Comparison of ENCODE assay signal across 9 cellular contexts in genomic region chr14:61524936-61525292, GRCh38.
DNase-seq lines count a peak whose midpoint lies in the region; ATAC-seq and TF ChIP-seq lines count a peak whose summit lies in the region.
"Had no signal": no experiment of that assay in that cellular context is flagged by ENCODE, and none has a peak within 500 bp of the region (broad histone marks: within the 10 kb centered on the region; RNA-seq: fewer than 3 reads in every experiment).

No MANE protein-coding gene starts in this region.

- ATAC-seq in stimulated activated naive CD8-positive, alpha-beta T cell treated with anti-CD3 and anti-CD28 coated beads, Interleukin-15, Interleukin-2, amounts not matched to agents 100 U/mL and 50 U/mL, for 24 hours: no peak
- no peak for ATAC-seq in GM21576 (IDR thresholded peaks at IDR 0.05; ENCODE audit: unreplicated experiment)

- peak overlapping the region; percentile 96 for H3K27ac Mint-ChIP-seq in stimulated activated naive CD8-positive, alpha-beta T cell treated with anti-CD3 and anti-CD28 coated beads, Interleukin-15, Interleukin-2, amounts not matched to agents 100 ng/mL and 50 ng/mL, for 24 hours
- H3K27ac Mint-ChIP-seq: nephron progenitor cell had no signal

- H3K4me3 Mint-ChIP-seq in stimulated activated naive CD8-positive, alpha-beta T cell treated with anti-CD3 and anti-CD28 coated beads, Interleukin-15, Interleukin-2, amounts not matched to agents 100 ng/mL and 50 ng/mL, for 24 hours: peak overlapping the region; percentile 67
- H3K4me3 Mint-ChIP-seq: nephron progenitor cell had no signal

- H3K4me2 ChIP-seq in mammary epithelial cell (ENCODE audit: insufficient read depth, low read depth, low read length): peak overlapping the region; percentile 66

- WGBS in mammary epithelial cell (ENCODE audit: low coverage, missing lambda C conversion rate): 100% methylated on average over 1 of the region's 1 CpG

- intact Hi-C loops in mammary epithelial cell (cut with micrococcal nuclease): loop anchor here (1.0 to 5.0 kb wide), 4 partner anchors 39 to 170 kb away; partner anchors contain the start of gene HIF1A

- H3K4me1 Mint-ChIP-seq in stimulated activated naive CD8-positive, alpha-beta T cell treated with anti-CD3 and anti-CD28 coated beads, Interleukin-15, Interleukin-2, amounts not matched to agents 100 ng/mL and 50 ng/mL, for 24 hours (ENCODE audit: low read depth): peaks cover 93% of the 10 kb centered on the region

- in situ Hi-C loops in mammary epithelial cell (cut with MboI; ENCODE audit: low sequenced_read_pairs in 2 of 2): no loop called here

- no peaks in the 10 kb centered on the region for H3K27me3 ChIP-seq in mammary epithelial cell (ENCODE audit: insufficient read depth, low read length)
- H3K27me3 ChIP-seq in neutrophil: no peaks in the 10 kb centered on the region

- H3K4me1 ChIP-seq in mammary epithelial cell (ENCODE audit: insufficient read depth, low read length): peaks cover 62% of the 10 kb centered on the region
- peaks cover 16 to 18% of the 10 kb centered on the region in 2 experiments for H3K4me1 ChIP-seq in neutrophil (ENCODE audit: control insufficient read depth in 1 of 2, insufficient read depth in 1 of 2, low read depth in 1 of 2, low read length in 1 of 2)

- no peaks in the 10 kb centered on the region for H3K27me3 Mint-ChIP-seq in stimulated activated naive CD8-positive, alpha-beta T cell treated with anti-CD3 and anti-CD28 coated beads, Interleukin-15, Interleukin-2, amounts not matched to agents 100 ng/mL and 50 ng/mL, for 24 hours

- H3K4me3 ChIP-seq in mammary epithelial cell (replicated peaks in 1 of 3; ENCODE audit: insufficient read depth in 1 of 3, low read depth in 2 of 3, low read length in 3 of 3): no peak overlapping the region
- no peak overlapping the region for H3K4me3 ChIP-seq in neutrophil (ENCODE audit: low read depth in 1 of 2, low read length in 1 of 2)

- BruUV-seq in mammary epithelial cell (replicated peaks; lab: Mats Ljungman, UMichigan): TSS peak; percentile 74

- H2AFZ ChIP-seq in mammary epithelial cell (ENCODE audit: low read depth, low read length): no peak overlapping the region

- TF ChIP-seq CTCF in mammary epithelial cell (conservative IDR thresholded peaks at IDR 0.05 in 1 of 2, IDR thresholded peaks at IDR 0.05 in 1 of 2; ENCODE audit: extremely low read depth in 1 of 2, insufficient read depth in 1 of 2, low read depth in 1 of 2, low read length in 2 of 2) (no peak), neutrophil (IDR thresholded peaks at IDR 0.05) (no peak)

- H3K9ac ChIP-seq in mammary epithelial cell (ENCODE audit: insufficient read depth, low read length): peak overlapping the region; percentile 60

- H3K36me3 Mint-ChIP-seq in stimulated activated naive CD8-positive, alpha-beta T cell treated with anti-CD3 and anti-CD28 coated beads, Interleukin-15, Interleukin-2, amounts not matched to agents 100 ng/mL and 50 ng/mL, for 24 hours (ENCODE audit: low read depth): peaks cover 69% of the 10 kb centered on the region

- no peak for DNase-seq in stimulated activated naive CD8-positive, alpha-beta T cell treated with anti-CD3 and anti-CD28 coated beads, Interleukin-15, Interleukin-2, amounts not matched to agents 100 U/mL and 50 U/mL, for 24 hours
- no peak for DNase-seq in mammary epithelial cell
- DNase-seq in activated CD4-positive, CD25-positive, alpha-beta regulatory T cell treated with anti-CD3 and anti-CD28 coated beads, Interleukin-2, amount 50 U/mL, for 72 hours: no peak
- no peak for DNase-seq in AML-193 (lab: John Stamatoyannopoulos, UW)
- no peak for DNase-seq in NCI-H2029 treated with DMSO at 0.1 percent for 48 hours (lab: John Stamatoyannopoulos, UW)
- DNase-seq: nephron progenitor cell had no signal

- no peaks in the 10 kb centered on the region for H3K36me3 ChIP-seq in mammary epithelial cell (ENCODE audit: insufficient read depth, low read length)
- H3K36me3 ChIP-seq in neutrophil: no peaks in the 10 kb centered on the region

- peaks cover 11% of the 10 kb centered on the region for H3K9me3 Mint-ChIP-seq in stimulated activated naive CD8-positive, alpha-beta T cell treated with anti-CD3 and anti-CD28 coated beads, Interleukin-15, Interleukin-2, amounts not matched to agents 100 ng/mL and 50 ng/mL, for 24 hours
- H3K9me3 Mint-ChIP-seq: nephron progenitor cell had no signal

- CTCF ChIA-PET in mammary epithelial cell (lab: Charles Lee; ENCODE audit: low non-redundant PET): no interaction called here

- H3K9me3 ChIP-seq in mammary epithelial cell (replicated peaks; ENCODE audit: insufficient read depth, low read length): no peaks in the 10 kb centered on the region
- no peaks in the 10 kb centered on the region for H3K9me3 ChIP-seq in neutrophil

- H3K27ac ChIP-seq in mammary epithelial cell (ENCODE audit: insufficient read depth, low read depth, low read length) (peak overlapping the region; percentile 89), neutrophil (peak overlapping the region; percentile 66)

- no peaks in the 10 kb centered on the region for H4K20me1 ChIP-seq in mammary epithelial cell (ENCODE audit: insufficient read depth, low read length)

- dilution Hi-C loops in mammary epithelial cell (cut with HindIII; ENCODE audit: low sequenced_read_pairs): no loop called here

- no peaks in the 10 kb centered on the region for H3K79me2 ChIP-seq in mammary epithelial cell (ENCODE audit: insufficient read depth, low read length)
